In genomic region chr14:105087308-105087962, GRCh38 we compare ENCODE assay signal across 9 cellular contexts. TPM values are rescaled to one million over a fixed set of nuclear protein-coding genes. Genes with fewer than 3 reads are reported as not detected.
A peak's percentile ranks its signal among the peaks of the same experiment; 100 is the strongest.
DNase-seq lines count a peak whose midpoint lies in the region; ATAC-seq and TF ChIP-seq lines count a peak whose summit lies in the region.
"Had no signal": no experiment of that assay in that cellular context is flagged by ENCODE, and none has a peak within 500 bp of the region (broad histone marks: within the 10 kb centered on the region; RNA-seq: fewer than 3 reads in every experiment).

No MANE protein-coding gene starts in this region.

- no peaks in the 10 kb centered on the region for H3K9me2 ChIP-seq in Karpas-422 (replicated peaks; ENCODE audit: insufficient read depth, low read length)

- intact Hi-C loops in activated CD4-positive, alpha-beta T cell treated with anti-CD3 and anti-CD28 coated beads for 36 hours (cut with DNase I, micrococcal nuclease) = loop anchor here (1.0 to 2.0 kb wide), 2 partner anchors 17 to 28 kb away; no protein-coding TSS in a partner anchor
- intact Hi-C loops in body of pancreas (cut with DNase I) = loop anchor here (5.0 kb wide), 1 partner anchor 265 kb away; no protein-coding TSS in a partner anchor

- H3K9me3 ChIP-seq in Karpas-422 (ENCODE audit: low read length) (no peaks in the 10 kb centered on the region), body of pancreas (no peaks in the 10 kb centered on the region)
- H3K9me3 ChIP-seq: adrenal gland had no signal

- H3K9me3 Mint-ChIP-seq in activated CD4-positive, alpha-beta T cell treated with anti-CD3 and anti-CD28 coated beads for 36 hours (ENCODE audit: low read depth) = no peaks in the 10 kb centered on the region
- H3K9me3 Mint-ChIP-seq in stimulated activated effector memory CD8-positive, alpha-beta T cell treated with anti-CD3 and anti-CD28 coated beads, Interleukin-12 subunit alpha, Interleukin-12 subunit beta, amount 100 ng/mL, for 72 hours = no peaks in the 10 kb centered on the region

- no peaks in the 10 kb centered on the region for H3K4me1 ChIP-seq in Karpas-422 (ENCODE audit: low read length)
- H3K4me1 ChIP-seq in body of pancreas = peaks cover 59% of the 10 kb centered on the region

- H3K27me3 ChIP-seq in Karpas-422 (ENCODE audit: low read length) (no peaks in the 10 kb centered on the region), body of pancreas (no peaks in the 10 kb centered on the region)

- H3K4me3 ChIP-seq in Karpas-422 (ENCODE audit: low read length) (no peak overlapping the region), body of pancreas (no peak overlapping the region)

- POLR2A ChIA-PET in activated CD4-positive, alpha-beta T cell treated with anti-CD3 and anti-CD28 coated beads for 36 hours (lab: Charles Lee) = interaction anchor here (1.1 to 1.5 kb wide), 3 partner anchors 17 to 23 kb away, joined by 4 to 5 read pairs (median 4); partner anchors contain the start of gene GPR132

- no peak overlapping the region for H3K9ac ChIP-seq in Karpas-422 (ENCODE audit: low read length)

- peak; percentile 58 for DNase-seq in activated CD4-positive, alpha-beta T cell treated with anti-CD3 and anti-CD28 coated beads for 36 hours
- DNase-seq in activated CD4-positive, alpha-beta T cell treated with anti-CD3 and anti-CD28 coated beads for 1 hour = no peak
- DNase-seq in Karpas-422 (no peak), body of pancreas (peak in 2 of 4 donors; percentile 42 to 52), iris pigment epithelial cell (ENCODE audit: low read depth) (peak; percentile 82), OCI-M1 (lab: John Stamatoyannopoulos, UW) (no peak)
- DNase-seq in stimulated activated effector memory CD8-positive, alpha-beta T cell treated with anti-CD3 and anti-CD28 coated beads, Interleukin-12 subunit alpha, Interleukin-12 subunit beta, amount 100 ng/mL, for 72 hours (ENCODE audit: low spot score in 2 of 2) = peak in 1 of 2 donors; percentile 58

- no peak overlapping the region for H2AFZ ChIP-seq in Karpas-422 (ENCODE audit: low read length)

- peaks cover 22% of the 10 kb centered on the region; the same call in 1 of the 2 replicates for H4K20me1 ChIP-seq in Karpas-422 (ENCODE audit: insufficient read depth, low read depth, low read length)

- no peaks in the 10 kb centered on the region for H3K36me3 Mint-ChIP-seq in activated CD4-positive, alpha-beta T cell treated with anti-CD3 and anti-CD28 coated beads for 36 hours (ENCODE audit: low read depth)
- peaks cover 5% of the 10 kb centered on the region for H3K36me3 Mint-ChIP-seq in stimulated activated effector memory CD8-positive, alpha-beta T cell treated with anti-CD3 and anti-CD28 coated beads, Interleukin-12 subunit alpha, Interleukin-12 subunit beta, amount 100 ng/mL, for 72 hours

- WGBS in body of pancreas, 2 donors = 3 to 5% methylated on average over 22 to 53 of the region's 60 CpGs

- H3K27ac ChIP-seq in Karpas-422 (ENCODE audit: low read length) (no peak overlapping the region), body of pancreas (peak overlapping the region in 3 of 4 donors; percentile 62 to 75 (median 65))

- H3K4me1 Mint-ChIP-seq in activated CD4-positive, alpha-beta T cell treated with anti-CD3 and anti-CD28 coated beads for 36 hours = peaks cover 8% of the 10 kb centered on the region
- H3K4me1 Mint-ChIP-seq in stimulated activated effector memory CD8-positive, alpha-beta T cell treated with anti-CD3 and anti-CD28 coated beads, Interleukin-12 subunit alpha, Interleukin-12 subunit beta, amount 100 ng/mL, for 72 hours = peaks cover 30% of the 10 kb centered on the region

- H3K27me3 Mint-ChIP-seq in activated CD4-positive, alpha-beta T cell treated with anti-CD3 and anti-CD28 coated beads for 36 hours = no peaks in the 10 kb centered on the region

- H3K27ac Mint-ChIP-seq in activated CD4-positive, alpha-beta T cell treated with anti-CD3 and anti-CD28 coated beads for 36 hours = peak overlapping the region; percentile 31
- H3K27ac Mint-ChIP-seq in stimulated activated effector memory CD8-positive, alpha-beta T cell treated with anti-CD3 and anti-CD28 coated beads, Interleukin-12 subunit alpha, Interleukin-12 subunit beta, amount 100 ng/mL, for 72 hours = peak overlapping the region; percentile 65

- no peaks in the 10 kb centered on the region for H3K79me2 ChIP-seq in Karpas-422 (ENCODE audit: low read length)

- H3K4me2 ChIP-seq in Karpas-422 (ENCODE audit: low read depth, low read length, poor library complexity, severe bottlenecking) = peak overlapping the region; percentile 39

- peak; percentile 4 for ATAC-seq in activated CD4-positive, alpha-beta T cell treated with anti-CD3 and anti-CD28 coated beads for 36 hours
- ATAC-seq in body of pancreas = no peak
- peak; percentile 25 for ATAC-seq in stimulated activated effector memory CD8-positive, alpha-beta T cell treated with anti-CD3 and anti-CD28 coated beads, Interleukin-12 subunit alpha, Interleukin-12 subunit beta, amount 100 ng/mL, for 72 hours
- no peak for ATAC-seq in GM21737 (IDR thresholded peaks at IDR 0.05; ENCODE audit: unreplicated experiment)

- TF ChIP-seq CTCF in body of pancreas (IDR thresholded peaks at IDR 0.05) = no peak

- no peak for TF ChIP-seq POLR2A in body of pancreas (IDR thresholded peaks at IDR 0.05)

- H3K36me3 ChIP-seq in Karpas-422 (ENCODE audit: insufficient read depth, low read length) (no peaks in the 10 kb centered on the region), body of pancreas (replicated peaks in 1 of 2; ENCODE audit: insufficient read depth in 1 of 2, low read depth in 2 of 2) (no peaks in the 10 kb centered on the region)
- H3K36me3 ChIP-seq: adrenal gland had no signal

- CTCF ChIA-PET in activated CD4-positive, alpha-beta T cell treated with anti-CD3 and anti-CD28 coated beads for 36 hours (lab: Charles Lee) = interaction anchor here (0.5 to 6.2 kb wide), 17 partner anchors 8 to 192 kb away, joined by 3 to 41 read pairs (median 4); partner anchors contain the start of genes GPR132 and JAG2

- peak overlapping the region; percentile 64 for H3K4me3 Mint-ChIP-seq in activated CD4-positive, alpha-beta T cell treated with anti-CD3 and anti-CD28 coated beads for 36 hours
- H3K4me3 Mint-ChIP-seq in stimulated activated effector memory CD8-positive, alpha-beta T cell treated with anti-CD3 and anti-CD28 coated beads, Interleukin-12 subunit alpha, Interleukin-12 subunit beta, amount 100 ng/mL, for 72 hours = peak overlapping the region; percentile 74

RNA-seq across cellular contexts. Expression of gene GPR132, which starts 22.2 kb away (rescaled TPM):
- 10 to 100 TPM; 27.7 to 35.4 TPM for total RNA-seq in activated CD4-positive, alpha-beta T cell treated with anti-CD3 and anti-CD28 coated beads for 36 hours
- not detected in 2 replicates for total RNA-seq in Karpas-422 (2014; rRNA removed; shearing (Covaris generic); ENCODE audit: low replicate concordance)
- total RNA-seq in body of pancreas = 1 to 10 TPM in 1 of 2 donors, not detected in 1; 1.0 TPM

Comparison
In these comparisons a context has a peak if more than half of its experiments do, and no peak if none do; other contexts are left out.
1. DNase-seq: peak in activated CD4-positive, alpha-beta T cell treated with anti-CD3 and anti-CD28 coated beads for 36 hours (single experiment) and iris pigment epithelial cell (single experiment); none in activated CD4-positive, alpha-beta T cell treated with anti-CD3 and anti-CD28 coated beads for 1 hour (single experiment), Karpas-422 (single experiment) and OCI-M1 (single experiment).
2. ATAC-seq: peak in activated CD4-positive, alpha-beta T cell treated with anti-CD3 and anti-CD28 coated beads for 36 hours (single experiment) and stimulated activated effector memory CD8-positive, alpha-beta T cell treated with anti-CD3 and anti-CD28 coated beads, Interleukin-12 subunit alpha, Interleukin-12 subunit beta, amount 100 ng/mL, for 72 hours (single experiment); none in body of pancreas (single experiment) and GM21737 (single experiment).
3. RNA of gene GPR132, which starts 22.2 kb away (total RNA-seq): 27.7 to 35.4 TPM in activated CD4-positive, alpha-beta T cell treated with anti-CD3 and anti-CD28 coated beads for 36 hours; 1.0 TPM in body of pancreas and not detected in Karpas-422; every median in the first group is over 10 times any median in the second.